Comparison of ENCODE assay signal across 24 cellular contexts in genomic region chr13:113635048-113635420, GRCh38. TPM values are rescaled to one million over a fixed set of nuclear protein-coding genes. Genes with fewer than 3 reads are reported as not detected.
DNase-seq lines count a peak whose midpoint lies in the region; ATAC-seq and TF ChIP-seq lines count a peak whose summit lies in the region.
"Had no signal": no experiment of that assay in that cellular context is flagged by ENCODE, and none has a peak within 500 bp of the region (broad histone marks: within the 10 kb centered on the region; RNA-seq: fewer than 3 reads in every experiment).

No MANE protein-coding gene starts in this region.

- TF ChIP-seq CTCF in left ventricle myocardium inferior (IDR thresholded peaks at IDR 0.05; ENCODE audit: borderline replicate concordance) (no peak), glutamatergic neuron (IDR thresholded peaks at IDR 0.05; ENCODE audit: partially characterized antibody, unreplicated experiment) (no peak), neural progenitor cell (IDR thresholded peaks at IDR 0.05) (no peak)

- peaks cover 3% of the 10 kb centered on the region for H3K27me3 Mint-ChIP-seq in glutamatergic neuron (ENCODE audit: unreplicated experiment)
- no peaks in the 10 kb centered on the region for H3K27me3 Mint-ChIP-seq in neural progenitor cell (ENCODE audit: insufficient read depth, low read depth)

- H3K27me3 ChIP-seq in left ventricle myocardium inferior (ENCODE audit: low read depth) (no peaks in the 10 kb centered on the region), neuronal stem cell (ENCODE audit: control insufficient read depth in 3 of 3, insufficient read depth in 3 of 3, low read depth in 1 of 3, low read length in 3 of 3) (peaks cover 0 to 2% (median 2%) of the 10 kb centered on the region in 3 experiments), aorta (ENCODE audit: control insufficient read depth in 1 of 2, insufficient read depth in 2 of 2, low read length in 1 of 2) (no peaks in the 10 kb centered on the region), neural progenitor cell (no peaks in the 10 kb centered on the region)
- H3K27me3 ChIP-seq: Peyer's patch had no signal

- peaks cover 14% of the 10 kb centered on the region for H3K4me1 Mint-ChIP-seq in glutamatergic neuron (ENCODE audit: low read depth, unreplicated experiment)
- peaks cover 6% of the 10 kb centered on the region for H3K4me1 Mint-ChIP-seq in neural progenitor cell

- WGBS in neuronal stem cell (ENCODE audit: extremely low coverage in 2 of 2, insufficient read length in 2 of 2, insufficient replicate concordance in 1 of 2), 2 donors, result no CpG with 5 or more reads among the region's 7 CpGs
- 95 to 97% methylated on average over 6 to 7 of the region's 7 CpGs for WGBS in aorta, 2 donors

- no peak overlapping the region for H2BK12ac ChIP-seq in neuronal stem cell (ENCODE audit: low read length)

- no peak overlapping the region for H3K4ac ChIP-seq in neuronal stem cell (ENCODE audit: low read length)

- peaks cover 10% of the 10 kb centered on the region for H4K20me1 ChIP-seq in neural progenitor cell (ENCODE audit: low read depth)

- H3K27ac ChIP-seq in left ventricle myocardium inferior (replicated peaks), result no peak overlapping the region
- no peak overlapping the region for H3K27ac ChIP-seq in neuronal stem cell (replicated peaks; ENCODE audit: low read length)
- no peak overlapping the region for H3K27ac ChIP-seq in aorta (ENCODE audit: low read depth in 1 of 2, low read length in 2 of 2)
- no peak overlapping the region for H3K27ac ChIP-seq in neural progenitor cell
- H3K27ac ChIP-seq: C4-2B, Peyer's patch had no signal

- H2BK5ac ChIP-seq in neuronal stem cell (ENCODE audit: low read length), result no peak overlapping the region

- no peaks in the 10 kb centered on the region for H3F3A ChIP-seq in neural progenitor cell (ENCODE audit: low read depth)

- peak; percentile 8 for DNase-seq in left ventricle myocardium inferior
- no peak for DNase-seq in Right ventricle myocardium inferior (ENCODE audit: missing footprints)
- DNase-seq in glutamatergic neuron, result peak; percentile 3
- no peak for DNase-seq in neuronal stem cell (ENCODE audit: low spot score)
- peak; percentile 26 to 68 for DNase-seq in aorta
- no peak for DNase-seq in stimulated activated CD4-positive, alpha-beta T cell treated with anti-CD3 and anti-CD28 coated beads, Interleukin-4, amount 100 ng/mL, for 1 hour
- DNase-seq in neural progenitor cell (ENCODE audit: low spot score), result no peak
- DNase-seq in NCI-H69 (lab: John Stamatoyannopoulos, UW), result no peak
- DNase-seq: EL, GF-D8, GOT3, HCEC 1CT, KG1, NCI-H1092 treated with DMSO at 0.1 percent for 48 hours, NCI-H1436 treated with DMSO at 0.1 percent for 48 hours, NCI-H1930, NCI-H345, NCI-H524, NCI-H82, Right ventricle myocardium superior had no signal

- peaks cover 9% of the 10 kb centered on the region for H3K79me2 ChIP-seq in neural progenitor cell (ENCODE audit: low read depth)

- no peak overlapping the region for H3K23ac ChIP-seq in neuronal stem cell (ENCODE audit: low read depth, low read length, poor library complexity)

- peak overlapping the region; percentile 8 for H4K8ac ChIP-seq in neuronal stem cell (ENCODE audit: low read depth, low read length)

- H3K79me1 ChIP-seq in neuronal stem cell (ENCODE audit: low read depth, low read length), result peaks cover 15% of the 10 kb centered on the region

- H2BK15ac ChIP-seq in neuronal stem cell (ENCODE audit: low read length), result no peak overlapping the region

- peaks cover 12% of the 10 kb centered on the region for H3K9me3 Mint-ChIP-seq in glutamatergic neuron (ENCODE audit: unreplicated experiment)
- H3K9me3 Mint-ChIP-seq in neural progenitor cell, result no peaks in the 10 kb centered on the region

- peaks cover 26% of the 10 kb centered on the region for H3K36me3 Mint-ChIP-seq in glutamatergic neuron (ENCODE audit: unreplicated experiment)
- H3K36me3 Mint-ChIP-seq in neural progenitor cell, result peaks cover 49% of the 10 kb centered on the region

- H4K91ac ChIP-seq in neuronal stem cell (ENCODE audit: low read depth, low read length, poor library complexity), result no peak overlapping the region

- ATAC-seq in Right ventricle myocardium inferior (no peak), aorta (ENCODE audit: low FRiP score) (no peak)

- H3K4me3 ChIP-seq in left ventricle myocardium inferior, result no peak overlapping the region
- no peak overlapping the region for H3K4me3 ChIP-seq in neuronal stem cell (ENCODE audit: low read length in 2 of 2)
- H3K4me3 ChIP-seq in aorta (ENCODE audit: low read length in 2 of 2), result no peak overlapping the region
- H3K4me3 ChIP-seq in neural progenitor cell, result no peak overlapping the region
- H3K4me3 ChIP-seq: Peyer's patch had no signal

- intact Hi-C loops in left ventricle myocardium inferior (cut with micrococcal nuclease), result no loop called here
- intact Hi-C loops in Right ventricle myocardium inferior (cut with DNase I), result no loop called here
- intact Hi-C loops in aorta (cut with DNase I), result no loop called here

- H3K4me3 Mint-ChIP-seq in glutamatergic neuron (ENCODE audit: unreplicated experiment), result no peak overlapping the region
- H3K4me3 Mint-ChIP-seq in neural progenitor cell, result no peak overlapping the region

- peak overlapping the region; percentile 49 for H3K14ac ChIP-seq in neuronal stem cell (ENCODE audit: low read length)

- no peak overlapping the region for H3K27ac Mint-ChIP-seq in glutamatergic neuron (ENCODE audit: unreplicated experiment)
- H3K27ac Mint-ChIP-seq in neural progenitor cell, result no peak overlapping the region

- H2AK5ac ChIP-seq in neuronal stem cell (ENCODE audit: low read depth, low read length), result no peak overlapping the region

- no peak overlapping the region for H3K4me2 ChIP-seq in neuronal stem cell (ENCODE audit: insufficient read depth, low read length, poor library complexity, severe bottlenecking)
- H3K4me2 ChIP-seq in neural progenitor cell, result no peak overlapping the region

- no peak overlapping the region for H3K18ac ChIP-seq in neuronal stem cell (ENCODE audit: low read length)

- H2AFZ ChIP-seq in neuronal stem cell (ENCODE audit: low read length) (no peak overlapping the region), neural progenitor cell (replicated peaks) (no peak overlapping the region)

- H3K36me3 ChIP-seq in left ventricle myocardium inferior (peaks cover 89% of the 10 kb centered on the region), neuronal stem cell (replicated peaks in 1 of 2; ENCODE audit: control insufficient read depth in 2 of 2, insufficient read depth in 2 of 2, low read length in 2 of 2) (peaks cover 73 to 100% of the 10 kb centered on the region in 2 donors), aorta (ENCODE audit: control insufficient read depth in 1 of 2, insufficient read depth in 2 of 2, low read length in 1 of 2) (peaks cover 0 to 5% of the 10 kb centered on the region in 2 donors), neural progenitor cell (no peaks in the 10 kb centered on the region)

- H3K9ac ChIP-seq in neuronal stem cell (ENCODE audit: low read depth, low read length, poor library complexity) (no peak overlapping the region), neural progenitor cell (no peak overlapping the region)

- no peak overlapping the region for H2BK120ac ChIP-seq in neuronal stem cell (ENCODE audit: low read depth, low read length)

- H3K9me3 ChIP-seq in left ventricle myocardium inferior (replicated peaks), result no peaks in the 10 kb centered on the region
- H3K9me3 ChIP-seq in neuronal stem cell (replicated peaks in 1 of 2; ENCODE audit: control insufficient read depth in 2 of 2, insufficient read depth in 1 of 2, low read depth in 1 of 2, low read length in 2 of 2), result peaks cover 7 to 17% of the 10 kb centered on the region in 2 donors
- H3K9me3 ChIP-seq in aorta (ENCODE audit: control insufficient read depth, low read length), result no peaks in the 10 kb centered on the region
- H3K9me3 ChIP-seq in neural progenitor cell (ENCODE audit: low read depth), result no peaks in the 10 kb centered on the region
- H3K9me3 ChIP-seq: Peyer's patch had no signal

- no peaks in the 10 kb centered on the region for H3K4me1 ChIP-seq in left ventricle myocardium inferior
- H3K4me1 ChIP-seq in neuronal stem cell (ENCODE audit: control insufficient read depth in 2 of 2, insufficient read depth in 1 of 2, low read depth in 1 of 2, low read length in 2 of 2), result peaks cover 0 to 2% of the 10 kb centered on the region in 2 donors
- no peaks in the 10 kb centered on the region for H3K4me1 ChIP-seq in aorta (ENCODE audit: control insufficient read depth in 1 of 2, insufficient read depth in 2 of 2, low read length in 2 of 2)
- H3K4me1 ChIP-seq in neural progenitor cell, result no peaks in the 10 kb centered on the region
- H3K4me1 ChIP-seq: Peyer's patch had no signal

RNA-seq across cellular contexts. Expression of gene ATP4B, which starts 23.0 kb away (rescaled TPM):
- total RNA-seq in left ventricle myocardium inferior, result not detected
- not detected for total RNA-seq in Right ventricle myocardium inferior
- total RNA-seq in glutamatergic neuron (ENCODE audit: unreplicated experiment), result not detected
- not detected for polyA plus RNA-seq in neuronal stem cell (2013, experiment 1 of 2)
- polyA plus RNA-seq in neuronal stem cell (2013, experiment 2 of 2), result not detected
- total RNA-seq in aorta, result not detected
- polyA plus RNA-seq in aorta, result not detected
- not detected in 2 replicates for total RNA-seq in neural progenitor cell (ENCODE audit: low replicate concordance)
- total RNA-seq: HT1080, OCI-LY7, Peyer's patch, Right ventricle myocardium superior had no signal

RNA-seq across cellular contexts. Expression of gene GRK1, which starts 32.0 kb away (rescaled TPM):
- total RNA-seq in left ventricle myocardium inferior (0.85 TPM), Right ventricle myocardium inferior (0.11 TPM), glutamatergic neuron (ENCODE audit: unreplicated experiment) (1.2 TPM), aorta (under 1 TPM in 1 of 2 donors, not detected in 1; 0.10 TPM), neural progenitor cell (ENCODE audit: low replicate concordance) (0.40 TPM in 1 of 2 replicates, not detected in the other)
- polyA plus RNA-seq in neuronal stem cell (2013, experiment 1 of 2), result 0.11 TPM
- 0.10 TPM for polyA plus RNA-seq in neuronal stem cell (2013, experiment 2 of 2)
- polyA plus RNA-seq in aorta, result not detected
- total RNA-seq: HT1080, OCI-LY7 had no signal

RNA-seq across cellular contexts. Expression of gene TFDP1, which starts 50.5 kb away (rescaled TPM):
- 48.7 TPM for total RNA-seq in left ventricle myocardium inferior
- total RNA-seq in Right ventricle myocardium inferior, result 46.7 TPM
- total RNA-seq in glutamatergic neuron (ENCODE audit: unreplicated experiment), result 62.0 TPM
- polyA plus RNA-seq in neuronal stem cell (2013, experiment 1 of 2), result 74.2 TPM
- 75.8 TPM for polyA plus RNA-seq in neuronal stem cell (2013, experiment 2 of 2)
- total RNA-seq in aorta, result 10 to 100 TPM; 29.7 to 36.6 TPM
- 10 to 100 TPM; 17.4 to 36.4 TPM for polyA plus RNA-seq in aorta
- 57.5 and 88.6 TPM in 2 replicates for total RNA-seq in neural progenitor cell (ENCODE audit: low replicate concordance)

Comparison
In these comparisons a context has a peak if more than half of its experiments do, and no peak if none do; other contexts are left out.
1. DNase-seq: peak in left ventricle myocardium inferior (single experiment), glutamatergic neuron (single experiment) and aorta (2 of 2); none in Right ventricle myocardium inferior (single experiment), neuronal stem cell (single experiment), stimulated activated CD4-positive, alpha-beta T cell treated with anti-CD3 and anti-CD28 coated beads, Interleukin-4, amount 100 ng/mL, for 1 hour (single experiment), neural progenitor cell (single experiment) and NCI-H69 (single experiment).